12 cellular contexts compared by ENCODE assay signal in the genomic region with DNA sequence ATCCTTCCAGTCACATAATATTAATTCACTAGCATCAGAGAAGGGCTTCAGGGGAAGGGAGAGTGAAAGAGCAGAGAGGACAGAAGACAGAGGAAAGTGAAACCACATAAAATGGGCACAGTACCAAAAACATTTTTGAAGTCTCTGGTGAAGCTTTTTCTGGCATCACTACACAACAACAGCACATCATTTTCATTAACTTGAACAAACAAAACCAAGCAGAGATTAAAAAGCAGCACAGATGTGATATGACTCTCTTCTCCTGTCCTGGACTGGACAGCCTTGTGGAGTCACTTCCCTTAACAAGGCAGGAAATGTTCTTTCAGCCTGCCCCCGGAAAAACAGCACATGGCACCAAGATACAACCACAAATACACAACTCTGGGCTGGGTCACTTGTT.
DNase-seq lines count a peak whose midpoint lies in the region; ATAC-seq and TF ChIP-seq lines count a peak whose summit lies in the region.
"Had no signal": no experiment of that assay in that cellular context is flagged by ENCODE, and none has a peak within 500 bp of the region (broad histone marks: within the 10 kb centered on the region; RNA-seq: fewer than 3 reads in every experiment).

No MANE protein-coding gene starts in this region.

- peak overlapping the region; percentile 69 for H3K27ac Mint-ChIP-seq in osteocyte (ENCODE audit: unreplicated experiment)
- H3K27ac Mint-ChIP-seq in HFFc6 = no peak overlapping the region

- H3K4me3 ChIP-seq in fibroblast of mammary gland (ENCODE audit: control insufficient read depth, low read depth, low read length) = no peak overlapping the region

- H3K9me3 Mint-ChIP-seq in osteocyte (ENCODE audit: unreplicated experiment) (no peaks in the 10 kb centered on the region), HFFc6 (peaks cover 60% of the 10 kb centered on the region)

- peaks cover 11% of the 10 kb centered on the region for H3K4me1 Mint-ChIP-seq in osteocyte (ENCODE audit: unreplicated experiment)
- H3K4me1 Mint-ChIP-seq in HFFc6 (ENCODE audit: low read depth) = no peaks in the 10 kb centered on the region

- H3K36me3 Mint-ChIP-seq in osteocyte (ENCODE audit: unreplicated experiment) (no peaks in the 10 kb centered on the region), HFFc6 (ENCODE audit: low read depth) (peaks cover 4% of the 10 kb centered on the region; the same call in 1 of the 2 replicates)

- TF ChIP-seq CTCF in fibroblast of mammary gland (conservative IDR thresholded peaks at IDR 0.05; ENCODE audit: control insufficient read depth, insufficient read depth, low read depth, low read length) (no peak), osteocyte (IDR thresholded peaks at IDR 0.05) (no peak), HFFc6 (IDR thresholded peaks at IDR 0.05) (no peak)

- peak; percentile 60 for ATAC-seq in GM18511 (IDR thresholded peaks at IDR 0.05; ENCODE audit: unreplicated experiment)
- ATAC-seq in HG03521 (IDR thresholded peaks at IDR 0.05; ENCODE audit: unreplicated experiment) = no peak

- H3K27me3 Mint-ChIP-seq in osteocyte (ENCODE audit: unreplicated experiment) = peaks cover 3% of the 10 kb centered on the region
- H3K27me3 Mint-ChIP-seq in HFFc6 (ENCODE audit: insufficient read depth) = no peaks in the 10 kb centered on the region

- H3K4me3 Mint-ChIP-seq in osteocyte (ENCODE audit: unreplicated experiment) (no peak overlapping the region), HFFc6 (no peak overlapping the region)

- DNase-seq in RPMI7951 (ENCODE audit: low read depth) = peak; percentile 9
- DNase-seq in fibroblast of mammary gland (ENCODE audit: low read depth) = peak; percentile 96
- DNase-seq in osteocyte (ENCODE audit: extremely low spot score, unreplicated experiment) = no peak
- DNase-seq in HFFc6 = no peak
- DNase-seq in effector CD4-positive, alpha-beta T cell = no peak
- no peak for DNase-seq in NCI-H524 (lab: John Stamatoyannopoulos, UW)
- DNase-seq: activated T-cell treated with anti-CD3 and anti-CD28 coated beads, Interleukin-2, amount 50 U/mL, for 48 hours; DMS153; NCI-H2171 treated with DMSO at 0.1 percent for 48 hours; stimulated activated CD4-positive, alpha-beta T cell treated with anti-CD3 and anti-CD28 coated beads, Interleukin-4, amount 100 ng/mL, for 24 hours had no signal

Comparison
In these comparisons a context has a peak if more than half of its experiments do, and no peak if none do; other contexts are left out.
1. DNase-seq: peak in RPMI7951 (single experiment) and fibroblast of mammary gland (single experiment); none in osteocyte (single experiment), HFFc6 (single experiment), effector CD4-positive, alpha-beta T cell (single experiment) and NCI-H524 (0 of 2).